Comparison of ENCODE assay signal across 19 cellular contexts in the genomic region with DNA sequence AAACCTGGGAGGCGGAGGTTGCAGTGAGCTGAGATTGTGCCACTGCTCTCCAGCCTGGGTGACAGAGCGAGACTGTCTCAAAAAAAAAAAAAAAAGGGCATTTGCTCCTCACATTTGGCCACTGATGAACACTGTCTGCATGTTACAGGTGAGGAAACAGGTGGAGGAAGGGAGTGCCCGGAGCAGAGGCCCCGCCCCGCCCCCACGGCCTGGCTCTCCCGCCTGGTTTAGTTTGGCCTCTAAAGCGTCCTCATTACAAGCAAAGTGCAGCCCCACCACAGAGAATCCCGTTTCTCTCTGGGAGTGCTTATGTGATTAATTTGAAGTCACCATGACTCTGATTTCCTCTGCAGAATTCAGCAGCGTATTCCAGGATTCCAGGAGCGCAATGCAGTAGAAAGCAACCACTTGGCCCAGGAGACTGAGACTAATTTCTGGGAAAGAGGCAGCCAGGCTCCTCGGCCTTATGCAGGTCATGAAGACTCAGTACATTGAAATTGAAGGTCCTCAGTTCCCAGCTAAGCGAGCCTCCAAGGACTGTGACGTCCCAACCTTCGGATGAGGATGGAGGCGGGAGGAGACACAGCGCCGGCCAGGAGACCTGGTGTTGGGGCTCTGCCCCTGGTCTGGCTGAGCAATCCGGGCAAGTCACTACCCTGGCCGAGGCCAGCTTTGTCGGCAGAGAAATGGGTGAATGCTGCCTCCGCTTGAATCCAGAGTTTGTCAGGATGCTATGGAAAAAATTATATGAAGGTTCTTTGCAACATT. TPM values are rescaled to one million over a fixed set of nuclear protein-coding genes. Genes with fewer than 3 reads are reported as not detected.
DNase-seq lines count a peak whose midpoint lies in the region; ATAC-seq and TF ChIP-seq lines count a peak whose summit lies in the region.
"Had no signal": no experiment of that assay in that cellular context is flagged by ENCODE, and none has a peak within 500 bp of the region (broad histone marks: within the 10 kb centered on the region; RNA-seq: fewer than 3 reads in every experiment).

No MANE protein-coding gene starts in this region.

- H2BK120ac ChIP-seq in IMR-90 (ENCODE audit: low read depth, low read length) = no peak overlapping the region
- H2BK120ac ChIP-seq in neuronal stem cell (ENCODE audit: low read depth, low read length) = peak overlapping the region; percentile 5

- peak overlapping the region; percentile 42 for H2AK9ac ChIP-seq in IMR-90 (replicated peaks; ENCODE audit: low read depth, low read length, poor library complexity)

- ATAC-seq in IMR-90 (ENCODE audit: low read depth) (no peak), GM21528 (IDR thresholded peaks at IDR 0.05; ENCODE audit: low FRiP score, unreplicated experiment) (no peak), GM18858 (IDR thresholded peaks at IDR 0.05; ENCODE audit: unreplicated experiment) (no peak)

- no peak overlapping the region for H3K4me3 ChIP-seq in BLaER1
- no peak overlapping the region for H3K4me3 ChIP-seq in IMR-90 (ENCODE audit: insufficient read depth, low read depth, low read length)
- no peak overlapping the region for H3K4me3 ChIP-seq in neuronal stem cell (ENCODE audit: low read length in 2 of 2)

- H2BK20ac ChIP-seq in IMR-90 (ENCODE audit: low read depth, low read length) = no peak overlapping the region

- TF ChIP-seq CTCF in IMR-90 (conservative IDR thresholded peaks at IDR 0.05; ENCODE audit: low read depth, low read length) = no peak

- dilution Hi-C loops in IMR-90 (cut with HindIII; ENCODE audit: low sequenced_read_pairs, unreplicated experiment) = no loop called here

- DNase-seq in IMR-90 (no peak), neuronal stem cell (ENCODE audit: low spot score) (no peak), T-helper 9 cell (no peak), NCI-H2227 treated with DMSO at 0.1 percent for 48 hours (lab: John Stamatoyannopoulos, UW) (no peak)
- DNase-seq: BE2C; CD4-positive, alpha-beta T cell; H9; NCI-H1417; NCI-H2029 treated with DMSO at 0.1 percent for 48 hours; NCI-H2171; NCI-H446; NCI-H526 treated with DMSO at 0.1 percent for 48 hours; Right ventricle myocardium superior had no signal

- CTCF ChIA-PET in IMR-90 (lab: Yijun Ruan, JAX) = no interaction called here

- H3K79me1 ChIP-seq in IMR-90 (ENCODE audit: low read depth in 1 of 2, low read length in 2 of 2) (no peaks in the 10 kb centered on the region), neuronal stem cell (ENCODE audit: low read depth, low read length) (no peaks in the 10 kb centered on the region)

- no peak overlapping the region for H3K14ac ChIP-seq in IMR-90 (replicated peaks; ENCODE audit: low read depth, low read length)
- no peak overlapping the region for H3K14ac ChIP-seq in neuronal stem cell (ENCODE audit: low read length)

- no peak overlapping the region for H2BK12ac ChIP-seq in neuronal stem cell (ENCODE audit: low read length)

- H2AFZ ChIP-seq in IMR-90 (replicated peaks; ENCODE audit: low read length, poor library complexity) (peak overlapping the region; percentile 33), neuronal stem cell (ENCODE audit: low read length) (no peak overlapping the region)

- no peaks in the 10 kb centered on the region for H3K36me3 Mint-ChIP-seq in dendritic cell treated with granulocyte-macrophage colony-stimulating factor and Interleukin-4, amounts not matched to agents 40 ng/mL and 50 ng/mL, for 4 days (ENCODE audit: low read depth)

- no peaks in the 10 kb centered on the region for H4K20me1 ChIP-seq in BLaER1
- H4K20me1 ChIP-seq in IMR-90 (ENCODE audit: insufficient read depth, low read length) = no peaks in the 10 kb centered on the region

- no peaks in the 10 kb centered on the region for H3K36me3 ChIP-seq in BLaER1
- no peaks in the 10 kb centered on the region for H3K36me3 ChIP-seq in IMR-90 (ENCODE audit: control insufficient read depth, insufficient read depth, low read length)
- no peaks in the 10 kb centered on the region for H3K36me3 ChIP-seq in neuronal stem cell (replicated peaks in 1 of 2; ENCODE audit: control insufficient read depth in 2 of 2, insufficient read depth in 2 of 2, low read length in 2 of 2)
- H3K36me3 ChIP-seq: BE2C had no signal

- H3K4me2 ChIP-seq in BLaER1 = peak overlapping the region; percentile 60
- no peak overlapping the region for H3K4me2 ChIP-seq in IMR-90 (ENCODE audit: low read depth, low read length)
- H3K4me2 ChIP-seq in neuronal stem cell (ENCODE audit: insufficient read depth, low read length, poor library complexity, severe bottlenecking) = no peak overlapping the region

- no peak for TF ChIP-seq RAD21 in IMR-90 (IDR thresholded peaks at IDR 0.05; ENCODE audit: low read length)

- no peak overlapping the region for H2BK15ac ChIP-seq in IMR-90 (ENCODE audit: low read depth, low read length)
- H2BK15ac ChIP-seq in neuronal stem cell (ENCODE audit: low read length) = peak overlapping the region; percentile 52

- no peak overlapping the region for H3K9ac ChIP-seq in BLaER1
- H3K9ac ChIP-seq in IMR-90 (ENCODE audit: low read depth, low read length) = no peak overlapping the region
- H3K9ac ChIP-seq in neuronal stem cell (ENCODE audit: low read depth, low read length, poor library complexity) = no peak overlapping the region

- no peak overlapping the region for H3K56ac ChIP-seq in IMR-90 (ENCODE audit: extremely low read depth, insufficient read depth, low read length)

- H4K8ac ChIP-seq in IMR-90 (ENCODE audit: low read depth in 2 of 2, low read length in 2 of 2) (no peak overlapping the region), neuronal stem cell (ENCODE audit: low read depth, low read length) (no peak overlapping the region)

- H3K9me3 ChIP-seq in BLaER1 (no peaks in the 10 kb centered on the region), IMR-90 (ENCODE audit: control insufficient read depth, insufficient read depth, low read length) (no peaks in the 10 kb centered on the region), neuronal stem cell (replicated peaks in 1 of 2; ENCODE audit: control insufficient read depth in 2 of 2, insufficient read depth in 1 of 2, low read depth in 1 of 2, low read length in 2 of 2) (no peaks in the 10 kb centered on the region)
- H3K9me3 ChIP-seq: BE2C, Caco-2 had no signal

- POLR2A ChIA-PET in IMR-90 (lab: Charles Lee; ENCODE audit: unreplicated experiment) = no interaction called here

- peaks cover 33% of the 10 kb centered on the region for H3K4me1 Mint-ChIP-seq in dendritic cell treated with granulocyte-macrophage colony-stimulating factor and Interleukin-4, amounts not matched to agents 40 ng/mL and 50 ng/mL, for 4 days (ENCODE audit: low read depth)

- WGBS in IMR-90 (ENCODE audit: extremely low coverage in 2 of 2, insufficient read length in 1 of 2), 2 experiments = 89% methylated on average over 6 of the region's 22 CpGs; no CpG with 5 or more reads in 1 of the 2 experiments
- WGBS in neuronal stem cell (ENCODE audit: extremely low coverage in 2 of 2, insufficient read length in 2 of 2, insufficient replicate concordance in 1 of 2), 2 donors = no CpG with 5 or more reads among the region's 22 CpGs

- no peaks in the 10 kb centered on the region for H3K27me3 ChIP-seq in BLaER1
- no peaks in the 10 kb centered on the region for H3K27me3 ChIP-seq in IMR-90 (ENCODE audit: control insufficient read depth, insufficient read depth, low read length)
- peaks cover 0 to 25% (median 0%) of the 10 kb centered on the region in 3 experiments for H3K27me3 ChIP-seq in neuronal stem cell (ENCODE audit: control insufficient read depth in 3 of 3, insufficient read depth in 3 of 3, low read depth in 1 of 3, low read length in 3 of 3)

- H3K23ac ChIP-seq in IMR-90 (ENCODE audit: low read depth, low read length) (no peak overlapping the region), neuronal stem cell (ENCODE audit: low read depth, low read length, poor library complexity) (peak overlapping the region; percentile 38)

- H2BK5ac ChIP-seq in IMR-90 (ENCODE audit: low read depth, low read length, poor library complexity, severe bottlenecking) (no peak overlapping the region), neuronal stem cell (ENCODE audit: low read length) (no peak overlapping the region)

- H3K18ac ChIP-seq in IMR-90 (ENCODE audit: low read depth, low read length) (no peak overlapping the region), neuronal stem cell (ENCODE audit: low read length) (peak overlapping the region; percentile 58)

- no peak overlapping the region for H3K4ac ChIP-seq in IMR-90 (ENCODE audit: low read depth, low read length)
- no peak overlapping the region for H3K4ac ChIP-seq in neuronal stem cell (ENCODE audit: low read length)

- no peak overlapping the region for H3K4me3 Mint-ChIP-seq in dendritic cell treated with granulocyte-macrophage colony-stimulating factor and Interleukin-4, amounts not matched to agents 40 ng/mL and 50 ng/mL, for 4 days
- H3K4me3 Mint-ChIP-seq: CD4-positive, alpha-beta T cell; H9 had no signal

- in situ Hi-C loops in IMR-90 (cut with MboI; ENCODE audit: low sequenced_read_pairs) = loop anchor here (25.0 kb wide), 1 partner anchor 629 kb away; no protein-coding TSS in a partner anchor

- H3K9me3 Mint-ChIP-seq in dendritic cell treated with granulocyte-macrophage colony-stimulating factor and Interleukin-4, amounts not matched to agents 40 ng/mL and 50 ng/mL, for 4 days = no peaks in the 10 kb centered on the region
- H3K9me3 Mint-ChIP-seq: CD4-positive, alpha-beta T cell; H9 had no signal

- no peak overlapping the region for H3K27ac ChIP-seq in BLaER1
- H3K27ac ChIP-seq in IMR-90 (ENCODE audit: insufficient read depth, low read length) = no peak overlapping the region
- no peak overlapping the region for H3K27ac ChIP-seq in neuronal stem cell (replicated peaks; ENCODE audit: low read length)
- H3K27ac ChIP-seq: HL-60 had no signal

- H3K9me1 ChIP-seq in IMR-90 (ENCODE audit: insufficient read depth, low read length) = peaks cover 7% of the 10 kb centered on the region; the same call in 1 of the 2 replicates

- TF ChIP-seq POLR2A in IMR-90 (IDR thresholded peaks at IDR 0.05; ENCODE audit: low read depth, low read length) = no peak

- intact Hi-C loops in IMR-90 (cut with micrococcal nuclease) = no loop called here
- intact Hi-C loops in dendritic cell treated with granulocyte-macrophage colony-stimulating factor and Interleukin-4, amounts not matched to agents 40 ng/mL and 50 ng/mL, for 4 days (cut with micrococcal nuclease) = no loop called here

- no peak overlapping the region for H4K5ac ChIP-seq in IMR-90 (ENCODE audit: low read depth, low read length)

- H3K27ac Mint-ChIP-seq in dendritic cell treated with granulocyte-macrophage colony-stimulating factor and Interleukin-4, amounts not matched to agents 40 ng/mL and 50 ng/mL, for 4 days = peak overlapping the region; percentile 32
- H3K27ac Mint-ChIP-seq: CD4-positive, alpha-beta T cell had no signal

- H4K91ac ChIP-seq in IMR-90 (ENCODE audit: insufficient read depth, low read depth, low read length) = no peak overlapping the region
- H4K91ac ChIP-seq in neuronal stem cell (ENCODE audit: low read depth, low read length, poor library complexity) = no peak overlapping the region

- H2AK5ac ChIP-seq in IMR-90 (ENCODE audit: low read depth, low read length) = no peak overlapping the region
- peak overlapping the region; percentile 17 for H2AK5ac ChIP-seq in neuronal stem cell (ENCODE audit: low read depth, low read length)

- BruUV-seq in IMR-90 (replicated peaks; lab: Mats Ljungman, UMichigan) = no TSS peak

- peaks cover 38% of the 10 kb centered on the region for H3K27me3 Mint-ChIP-seq in dendritic cell treated with granulocyte-macrophage colony-stimulating factor and Interleukin-4, amounts not matched to agents 40 ng/mL and 50 ng/mL, for 4 days
- H3K27me3 Mint-ChIP-seq: CD4-positive, alpha-beta T cell had no signal

- H3K4me1 ChIP-seq in BLaER1 = peaks cover 50% of the 10 kb centered on the region
- H3K4me1 ChIP-seq in IMR-90 (ENCODE audit: control insufficient read depth, insufficient read depth, low read length) = peaks cover 23% of the 10 kb centered on the region
- H3K4me1 ChIP-seq in neuronal stem cell (ENCODE audit: control insufficient read depth in 2 of 2, insufficient read depth in 1 of 2, low read depth in 1 of 2, low read length in 2 of 2) = peaks cover 3 to 26% of the 10 kb centered on the region in 2 donors
- H3K4me1 ChIP-seq: BE2C, Caco-2 had no signal

RNA-seq across cellular contexts. Expression of gene RBM17, which starts 44.7 kb away (rescaled TPM):
- total RNA-seq in IMR-90 (2012; rRNA removed) = 24.6 and 35.6 TPM in 2 replicates
- 42.9 and 56.7 TPM in 2 replicates for polyA plus RNA-seq in IMR-90 (2012; rRNA removed)
- polyA plus RNA-seq in IMR-90 (2012; cell fraction: cytosol; rRNA removed) = 9.1 and 9.6 TPM in 2 replicates
- polyA plus RNA-seq in IMR-90 (2012; cell fraction: nucleus; rRNA removed; ENCODE audit: low replicate concordance) = 38.8 and 95.6 TPM in 2 replicates
- 75.9 TPM for polyA plus RNA-seq in neuronal stem cell (2013, experiment 1 of 2)
- 76.3 TPM for polyA plus RNA-seq in neuronal stem cell (2013, experiment 2 of 2)
